In genomic region chr4:154549894-154550790, GRCh38 we compare ENCODE assay signal across 8 cellular contexts. TPM values are rescaled to one million over a fixed set of nuclear protein-coding genes. Genes with fewer than 3 reads are reported as not detected.
DNase-seq lines count a peak whose midpoint lies in the region; ATAC-seq and TF ChIP-seq lines count a peak whose summit lies in the region.

Gene PLRG1 (minus strand): TSS chr4:154550400. CDS start chr4:154550308, 92 bp downstream.

- H3K9me2 ChIP-seq in OCI-LY7 (ENCODE audit: insufficient read depth, low read length) = no peaks in the 10 kb centered on the region

- peaks cover 34% of the 10 kb centered on the region for H3K36me3 ChIP-seq in OCI-LY7 (ENCODE audit: insufficient read depth, low read length)

- CTCF ChIA-PET in OCI-LY7 (lab: Charles Lee; ENCODE audit: unreplicated experiment) = interaction anchor here (0.6 to 1.0 kb wide), 3 partner anchors 19 to 73 kb away, joined by 3 read pairs; no protein-coding TSS in a partner anchor

- TF ChIP-seq CTCF in OCI-LY7 (conservative IDR thresholded peaks at IDR 0.05; ENCODE audit: low read length) (no peak), endothelial cell (IDR thresholded peaks at IDR 0.05; ENCODE audit: unreplicated experiment) (no peak), mesothelial cell of epicardium (IDR thresholded peaks at IDR 0.05; ENCODE audit: unreplicated experiment) (no peak)

- peak within 1 kb of the TSS; percentile 96 for H3K4me3 Mint-ChIP-seq in endothelial cell (ENCODE audit: unreplicated experiment)
- peak within 1 kb of the TSS; percentile 99 for H3K4me3 Mint-ChIP-seq in mesothelial cell of epicardium

- H3K27ac ChIP-seq in OCI-LY7 (ENCODE audit: low read depth, low read length, poor library complexity, severe bottlenecking) = peak within 1 kb of the TSS; percentile 27

- POLR2A ChIA-PET in OCI-LY7 (lab: Charles Lee) = interaction anchor here (0.6 to 5.2 kb wide), 20 partner anchors 10 to 1629 kb away, joined by 3 to 76 read pairs (median 4); no protein-coding TSS in a partner anchor

- peaks cover 19% of the 10 kb centered on the region for H3K4me1 ChIP-seq in OCI-LY7 (ENCODE audit: insufficient read depth, low read length, poor library complexity, severe bottlenecking)

- H3K9me3 Mint-ChIP-seq in endothelial cell (ENCODE audit: unreplicated experiment) = no peaks in the 10 kb centered on the region
- H3K9me3 Mint-ChIP-seq in mesothelial cell of epicardium = no peaks in the 10 kb centered on the region

- peak; percentile 96 for DNase-seq in DMS 273 (lab: John Stamatoyannopoulos, UW; ENCODE audit: unreplicated experiment)
- DNase-seq in HuH-7.5 (ENCODE audit: low spot score) = peak; percentile 38
- DNase-seq in OCI-LY7 (ENCODE audit: low spot score) = peak; percentile 97
- DNase-seq in activated T-cell treated with anti-CD3 and anti-CD28 coated beads for 1 hour (ENCODE audit: low read depth) = peak; percentile 97
- DNase-seq in endothelial cell (ENCODE audit: low spot score) = peak; percentile 97
- peak; percentile 92 to 98 for DNase-seq in mesothelial cell of epicardium (ENCODE audit: low spot score in 2 of 2, unreplicated experiment in 2 of 2)
- DNase-seq in stimulated activated CD8-positive, alpha-beta memory T cell treated with anti-CD3 and anti-CD28 coated beads, Interleukin-15, amount 100 ng/mL, for 48 hours (ENCODE audit: low read depth in 2 of 2) = peak; percentile 92 to 94

- peak within 1 kb of the TSS; percentile 88 for H3K27ac Mint-ChIP-seq in endothelial cell (ENCODE audit: unreplicated experiment)
- peak within 1 kb of the TSS; percentile 98 for H3K27ac Mint-ChIP-seq in mesothelial cell of epicardium

- TSS peak; percentile 78 for BruUV-seq in OCI-LY7 (replicated peaks; lab: Mats Ljungman, UMichigan)

- no peaks in the 10 kb centered on the region for H3K9me3 ChIP-seq in OCI-LY7 (ENCODE audit: low read length)

- peak within 1 kb of the TSS; percentile 99 for H3K4me2 ChIP-seq in OCI-LY7 (ENCODE audit: low read length)

- peak within 1 kb of the TSS; percentile 91 for H2AFZ ChIP-seq in OCI-LY7 (ENCODE audit: low read length)

- peak within 1 kb of the TSS; percentile 89 for H3K4me3 ChIP-seq in OCI-LY7 (ENCODE audit: low read depth, low read length, poor library complexity, severe bottlenecking)

- ATAC-seq in GM21526 (IDR thresholded peaks at IDR 0.05; ENCODE audit: low FRiP score, unreplicated experiment) = peak; percentile 98

- H3K36me3 Mint-ChIP-seq in endothelial cell (ENCODE audit: low read depth, unreplicated experiment) (no peaks in the 10 kb centered on the region), mesothelial cell of epicardium (peaks cover 3% of the 10 kb centered on the region)

- peaks cover 13% of the 10 kb centered on the region; the same call in 1 of the 2 replicates for H4K20me1 ChIP-seq in OCI-LY7 (ENCODE audit: insufficient read depth, low read length)

- intact Hi-C loops in OCI-LY7 (cut with micrococcal nuclease; ENCODE audit: unreplicated experiment) = loop anchor here (5.0 to 10.0 kb wide), 2 partner anchors 255 to 822 kb away; no protein-coding TSS in a partner anchor

- H3K4me1 Mint-ChIP-seq in endothelial cell (ENCODE audit: unreplicated experiment) = peaks cover 16% of the 10 kb centered on the region
- peaks cover 18% of the 10 kb centered on the region for H3K4me1 Mint-ChIP-seq in mesothelial cell of epicardium

- peaks cover 31% of the 10 kb centered on the region for H3K79me2 ChIP-seq in OCI-LY7 (ENCODE audit: insufficient read depth, low read depth, low read length)

- H3K27me3 Mint-ChIP-seq in endothelial cell (ENCODE audit: unreplicated experiment) (peaks cover 2% of the 10 kb centered on the region), mesothelial cell of epicardium (ENCODE audit: low read depth) (no peaks in the 10 kb centered on the region)

RNA-seq across cellular contexts. Expression of gene PLRG1, which starts in this region (rescaled TPM):
- 39.1 and 41.7 TPM in 2 replicates for total RNA-seq in OCI-LY7 (2014; rRNA removed; shearing (Covaris generic))
- total RNA-seq in OCI-LY7 (2022) (102 and 104 TPM in 2 replicates), endothelial cell (ENCODE audit: unreplicated experiment) (70.6 TPM), mesothelial cell of epicardium (81.7 to 88.6 TPM (median 88.3 TPM) in 3 replicates)

Comparison
In these comparisons a context has a peak if more than half of its experiments do, and no peak if none do; other contexts are left out.
1. Peak in every context shown above with its lines: DNase-seq, ATAC-seq, H3K4me3 ChIP-seq and H3K27ac ChIP-seq.
2. DNase-seq: peak in every context shown above with its lines; median percentile 97 in OCI-LY7; 97 in activated T-cell treated with anti-CD3 and anti-CD28 coated beads for 1 hour; 97 in endothelial cell; 96 in DMS 273; 95 in mesothelial cell of epicardium; 93 in stimulated activated CD8-positive, alpha-beta memory T cell treated with anti-CD3 and anti-CD28 coated beads, Interleukin-15, amount 100 ng/mL, for 48 hours; 38 in HuH-7.5.